Comparison of ENCODE assay signal across 17 cellular contexts in the genomic region with DNA sequence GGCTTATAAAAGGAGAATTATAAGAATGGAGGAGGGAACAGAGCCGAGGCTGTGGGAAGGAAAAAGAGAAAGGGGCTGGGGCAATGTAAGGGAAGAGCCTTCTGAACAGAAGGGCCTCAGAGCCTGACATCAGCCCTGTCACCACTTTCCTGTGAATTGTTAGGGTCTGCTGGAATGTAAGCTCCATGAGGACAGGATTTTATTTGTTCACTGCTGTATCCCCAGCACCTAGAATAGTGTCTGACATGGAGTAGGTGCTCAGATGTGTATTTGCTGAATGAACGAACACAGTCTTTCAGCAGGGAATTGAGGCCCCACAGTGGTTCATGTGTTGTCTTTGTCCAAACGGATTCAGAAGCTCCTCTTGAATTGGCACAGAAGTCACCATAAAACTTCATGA.
DNase-seq lines count a peak whose midpoint lies in the region; ATAC-seq, FAIRE-seq and TF ChIP-seq lines count a peak whose summit lies in the region.
"Had no signal": no experiment of that assay in that cellular context is flagged by ENCODE, and none has a peak within 500 bp of the region (broad histone marks: within the 10 kb centered on the region; RNA-seq: fewer than 3 reads in every experiment).

No MANE protein-coding gene starts in this region.

- DNase-seq in H1 (ENCODE audit: low read depth in 1 of 2, low spot score in 2 of 2) (no peak), mesenchymal stem cell (no peak), type B pancreatic cell (ENCODE audit: extremely low spot score, unreplicated experiment) (no peak), ovary (no peak), T1000 (lab: John Stamatoyannopoulos, UW) (no peak), aorta (no peak)
- DNase-seq: BE2C; CD4-positive, alpha-beta memory T cell; IMR-90; MV-4-11; NCI-H1417 treated with DMSO at 0.1 percent for 48 hours; NCI-H2029 treated with DMSO at 0.1 percent for 48 hours; NCI-H510A had no signal

- no peak overlapping the region for H4K91ac ChIP-seq in H1 (replicated peaks; ENCODE audit: insufficient read length, low read length)
- no peak overlapping the region for H4K91ac ChIP-seq in mesenchymal stem cell (ENCODE audit: low read length)

- 82% methylated on average over 3 of the region's 3 CpGs; no CpG with 5 or more reads in 1 of the 2 experiments for WGBS in H1 (ENCODE audit: extremely low coverage in 1 of 2, insufficient coverage in 1 of 2, insufficient read length in 1 of 2, insufficient replicate concordance in 2 of 2, low coverage in 1 of 2, low lambda C conversion rate in 2 of 2, missing lambda C conversion rate in 1 of 2), 2 experiments
- WGBS in mesenchymal stem cell = 95% methylated on average over 3 of the region's 3 CpGs
- 76 to 89% (median 88%) methylated on average over 3 of the region's 3 CpGs for WGBS in ovary, 3 donors
- 92 to 95% methylated on average over 3 of the region's 3 CpGs for WGBS in aorta, 2 donors

- H3K4me1 ChIP-seq in Loucy (ENCODE audit: insufficient read depth, low read length, poor library complexity, severe bottlenecking) = peaks cover 49% of the 10 kb centered on the region
- peaks cover 0 to 3% (median 1%) of the 10 kb centered on the region in 4 experiments; a peak in 3 of 7 replicates for H3K4me1 ChIP-seq in H1 (replicated peaks in 1 of 4; ENCODE audit: control insufficient read depth in 3 of 4, insufficient read depth in 4 of 4, low read length in 3 of 4)
- H3K4me1 ChIP-seq in mesenchymal stem cell (ENCODE audit: control insufficient read depth, insufficient read depth, low read depth, low read length) = peaks cover 10% of the 10 kb centered on the region
- no peaks in the 10 kb centered on the region for H3K4me1 ChIP-seq in ovary (ENCODE audit: insufficient read depth)
- H3K4me1 ChIP-seq in aorta (ENCODE audit: control insufficient read depth in 1 of 2, insufficient read depth in 2 of 2, low read length in 2 of 2) = no peaks in the 10 kb centered on the region
- H3K4me1 ChIP-seq: BE2C, SJSA1 had no signal

- H3K27me3 ChIP-seq in Loucy (ENCODE audit: insufficient read depth, low read length, poor library complexity, severe bottlenecking) = no peaks in the 10 kb centered on the region
- peaks cover 0 to 2% (median 0%) of the 10 kb centered on the region in 4 experiments; a peak in 2 of 7 replicates for H3K27me3 ChIP-seq in H1 (replicated peaks in 1 of 4; ENCODE audit: control insufficient read depth in 3 of 4, extremely low read depth in 1 of 4, insufficient read depth in 3 of 4, low read length in 3 of 4)
- peaks cover 0 to 63% of the 10 kb centered on the region in 2 experiments for H3K27me3 ChIP-seq in mesenchymal stem cell (ENCODE audit: control insufficient read depth in 1 of 2, insufficient read depth in 1 of 2, low read length in 2 of 2)
- no peaks in the 10 kb centered on the region for H3K27me3 ChIP-seq in ovary
- H3K27me3 ChIP-seq in aorta (ENCODE audit: control insufficient read depth in 1 of 2, insufficient read depth in 2 of 2, low read length in 1 of 2) = no peaks in the 10 kb centered on the region
- H3K27me3 ChIP-seq: BE2C, SJSA1 had no signal

- no peaks in the 10 kb centered on the region for H3K36me3 Mint-ChIP-seq in type B pancreatic cell
- H3K36me3 Mint-ChIP-seq: CD4-positive, alpha-beta memory T cell had no signal

- H3K9ac ChIP-seq in Loucy (ENCODE audit: low read depth, low read length, poor library complexity, severe bottlenecking) = peak overlapping the region; percentile 2
- H3K9ac ChIP-seq in H1 (replicated peaks in 1 of 4; ENCODE audit: extremely low read depth in 1 of 4, low read depth in 3 of 4, low read length in 3 of 4) = no peak overlapping the region
- no peak overlapping the region for H3K9ac ChIP-seq in mesenchymal stem cell (ENCODE audit: low read length)

- no peak overlapping the region for H3K56ac ChIP-seq in H1 (replicated peaks; ENCODE audit: insufficient read length, low read depth, low read length)

- no peak overlapping the region for H4K8ac ChIP-seq in H1 (ENCODE audit: extremely low read depth, insufficient read depth, low read length)
- H4K8ac ChIP-seq in mesenchymal stem cell (ENCODE audit: low read length) = no peak overlapping the region

- TF ChIP-seq CTCF in Loucy (conservative IDR thresholded peaks at IDR 0.05; ENCODE audit: low read length) (no peak), H1 (IDR thresholded peaks at IDR 0.05; ENCODE audit: control extremely low read depth in 1 of 3, insufficient read depth in 1 of 3, low read depth in 1 of 3, low read length in 3 of 3) (no peak), type B pancreatic cell (conservative IDR thresholded peaks at IDR 0.05) (no peak), ovary (IDR thresholded peaks at IDR 0.05) (no peak)

- TF ChIP-seq RAD21 in H1 (IDR thresholded peaks at IDR 0.05 in 1 of 2, conservative IDR thresholded peaks at IDR 0.05 in 1 of 2; ENCODE audit: low read depth in 2 of 2, low read length in 2 of 2) = no peak

- H2BK15ac ChIP-seq in H1 (ENCODE audit: low read length) (0 out of 2 replicates have a peak overlapping the region, but pooled peaks have one; percentile 4), mesenchymal stem cell (ENCODE audit: low read depth, poor library complexity, severe bottlenecking) (no peak overlapping the region)

- peaks cover 28% of the 10 kb centered on the region for H3K4me1 Mint-ChIP-seq in type B pancreatic cell (ENCODE audit: unreplicated experiment)
- H3K4me1 Mint-ChIP-seq: CD4-positive, alpha-beta memory T cell had no signal

- H2BK12ac ChIP-seq in H1 (ENCODE audit: low read depth, low read length) = no peak overlapping the region
- no peak overlapping the region for H2BK12ac ChIP-seq in mesenchymal stem cell (ENCODE audit: low read length in 2 of 2)

- H2BK120ac ChIP-seq in H1 (replicated peaks; ENCODE audit: low read depth, low read length) (no peak overlapping the region), mesenchymal stem cell (ENCODE audit: low read depth, low read length) (no peak overlapping the region)

- no peak overlapping the region for H4K5ac ChIP-seq in H1 (ENCODE audit: insufficient read length, low read depth, low read length)

- H3K79me2 ChIP-seq in Loucy (ENCODE audit: insufficient read depth, low read length) (no peaks in the 10 kb centered on the region), H1 (ENCODE audit: control insufficient read depth in 1 of 2, insufficient read depth in 2 of 2, low read length in 2 of 2) (no peaks in the 10 kb centered on the region)

- peak overlapping the region; percentile 87 for H3K27ac Mint-ChIP-seq in type B pancreatic cell
- H3K27ac Mint-ChIP-seq: CD4-positive, alpha-beta memory T cell had no signal

- TF ChIP-seq EP300 in H1 (IDR thresholded peaks at IDR 0.05; ENCODE audit: borderline replicate concordance in 1 of 2, low read depth in 2 of 2, low read length in 2 of 2) = no peak
- TF ChIP-seq EP300 in ovary (IDR thresholded peaks at IDR 0.05) = no peak

- no peak for FAIRE-seq in H1 (lab: Jason Lieb, UNC)

- no peak overlapping the region for H2BK20ac ChIP-seq in H1 (ENCODE audit: low read length)

- H2BK5ac ChIP-seq in H1 (ENCODE audit: low read depth, low read length) (no peak overlapping the region), mesenchymal stem cell (ENCODE audit: low read depth, low read length, poor library complexity, severe bottlenecking) (no peak overlapping the region)

- TF ChIP-seq POLR2A in H1 (IDR thresholded peaks at IDR 0.05; ENCODE audit: control extremely low read depth in 1 of 2, low read depth in 2 of 2, low read length in 2 of 2) (no peak), ovary (IDR thresholded peaks at IDR 0.05) (no peak)

- H3K9me3 ChIP-seq in Loucy (ENCODE audit: insufficient read depth, low read depth, low read length) (no peaks in the 10 kb centered on the region), H1 (ENCODE audit: insufficient read depth in 2 of 2, low read depth in 1 of 2, low read length in 1 of 2) (peaks cover 2 to 3% of the 10 kb centered on the region in 2 experiments; a peak in 1 of 4 replicates), mesenchymal stem cell (ENCODE audit: control insufficient read depth, low read length) (no peaks in the 10 kb centered on the region), ovary (no peaks in the 10 kb centered on the region), aorta (ENCODE audit: control insufficient read depth, low read length) (no peaks in the 10 kb centered on the region)
- H3K9me3 ChIP-seq: BE2C had no signal

- peaks cover 12% of the 10 kb centered on the region for H3K9me3 Mint-ChIP-seq in type B pancreatic cell

- H3K4ac ChIP-seq in H1 (replicated peaks; ENCODE audit: insufficient read length, low read depth, low read length) = no peak overlapping the region
- no peak overlapping the region for H3K4ac ChIP-seq in mesenchymal stem cell (ENCODE audit: low read depth in 1 of 2, low read length in 2 of 2)

- no peak overlapping the region for H3K23ac ChIP-seq in H1 (ENCODE audit: insufficient read length)
- no peak overlapping the region for H3K23ac ChIP-seq in mesenchymal stem cell (ENCODE audit: low read length in 2 of 2)

- peak overlapping the region; percentile 3 for H3K4me2 ChIP-seq in Loucy (ENCODE audit: low read depth, low read length, poor library complexity, severe bottlenecking)
- no peak overlapping the region for H3K4me2 ChIP-seq in H1 (ENCODE audit: insufficient read depth in 1 of 2, low read depth in 2 of 2, low read length in 2 of 2)
- H3K4me2 ChIP-seq in mesenchymal stem cell (ENCODE audit: low read length, poor library complexity, severe bottlenecking) = no peak overlapping the region

- POLR2A ChIA-PET in H1 (lab: Charles Lee; ENCODE audit: partially characterized antibody) = no interaction called here

- no peak overlapping the region for H3K4me3 ChIP-seq in Loucy (ENCODE audit: low read length, poor library complexity, severe bottlenecking)
- no peak overlapping the region for H3K4me3 ChIP-seq in H1 (ENCODE audit: extremely low read depth in 1 of 4, insufficient read depth in 2 of 4, low read depth in 3 of 4, low read length in 4 of 4)
- no peak overlapping the region for H3K4me3 ChIP-seq in mesenchymal stem cell (ENCODE audit: insufficient read depth in 1 of 2, low read depth in 1 of 2, low read length in 2 of 2)
- H3K4me3 ChIP-seq in ovary = no peak overlapping the region
- no peak overlapping the region for H3K4me3 ChIP-seq in aorta (ENCODE audit: low read length in 2 of 2)
- H3K4me3 ChIP-seq: SJSA1 had no signal

- H2AFZ ChIP-seq in Loucy (ENCODE audit: low read length) (peak overlapping the region; percentile 74), H1 (ENCODE audit: low read length) (no peak overlapping the region), mesenchymal stem cell (ENCODE audit: low read depth, low read length) (no peak overlapping the region)

- no peaks in the 10 kb centered on the region for H3K9me2 ChIP-seq in Loucy (replicated peaks; ENCODE audit: low read depth, low read length)

- intact Hi-C loops in ovary (cut with DNase I) (no loop called here), aorta (cut with DNase I) (no loop called here)

- H3K79me1 ChIP-seq in H1 (ENCODE audit: low read depth, low read length) = no peaks in the 10 kb centered on the region
- no peaks in the 10 kb centered on the region for H3K79me1 ChIP-seq in mesenchymal stem cell (replicated peaks; ENCODE audit: low read length, poor library complexity, severe bottlenecking)

- H3K27ac ChIP-seq in H1 (ENCODE audit: low read depth, low read length) (no peak overlapping the region), mesenchymal stem cell (ENCODE audit: low read length, poor library complexity, severe bottlenecking) (peak overlapping the region; percentile 85), ovary (no peak overlapping the region), aorta (ENCODE audit: low read depth in 1 of 2, low read length in 2 of 2) (no peak overlapping the region)
- H3K27ac ChIP-seq: SJSA1 had no signal

- no peak overlapping the region for H2AK5ac ChIP-seq in H1 (ENCODE audit: low read depth, low read length)
- peak overlapping the region; percentile 78 for H2AK5ac ChIP-seq in mesenchymal stem cell (ENCODE audit: low read length, severe bottlenecking)

- ATAC-seq in GM21526 (IDR thresholded peaks at IDR 0.05; ENCODE audit: low FRiP score, unreplicated experiment) (no peak), aorta (ENCODE audit: low FRiP score) (no peak)
- ATAC-seq: HCT116 had no signal

- H3K18ac ChIP-seq in H1 (ENCODE audit: extremely low read depth, low read length) = no peak overlapping the region
- no peak overlapping the region for H3K18ac ChIP-seq in mesenchymal stem cell (ENCODE audit: low read depth in 1 of 2, low read length in 2 of 2)

- H4K20me1 ChIP-seq in Loucy (ENCODE audit: insufficient read depth, low read length, poor library complexity, severe bottlenecking) (no peaks in the 10 kb centered on the region), H1 (replicated peaks in 1 of 2; ENCODE audit: control insufficient read depth in 1 of 2, insufficient read depth in 2 of 2, low read length in 2 of 2) (no peaks in the 10 kb centered on the region)

- H3K36me3 ChIP-seq in Loucy (ENCODE audit: insufficient read depth, low read length) = no peaks in the 10 kb centered on the region
- no peaks in the 10 kb centered on the region for H3K36me3 ChIP-seq in H1 (ENCODE audit: control insufficient read depth in 2 of 4, insufficient read depth in 4 of 4, low read length in 3 of 4)
- peaks cover 0 to 3% of the 10 kb centered on the region in 2 experiments for H3K36me3 ChIP-seq in mesenchymal stem cell (ENCODE audit: control insufficient read depth in 1 of 2, insufficient read depth in 2 of 2, low read depth in 1 of 2, low read length in 2 of 2)
- H3K36me3 ChIP-seq in ovary = no peaks in the 10 kb centered on the region
- H3K36me3 ChIP-seq in aorta (ENCODE audit: control insufficient read depth in 1 of 2, insufficient read depth in 2 of 2, low read length in 1 of 2) = no peaks in the 10 kb centered on the region
- H3K36me3 ChIP-seq: BE2C, SJSA1 had no signal

- H3K23me2 ChIP-seq in H1 (ENCODE audit: low read depth, low read length) = no peaks in the 10 kb centered on the region

- H3K4me3 Mint-ChIP-seq in type B pancreatic cell = no peak overlapping the region
- H3K4me3 Mint-ChIP-seq: CD4-positive, alpha-beta memory T cell had no signal

- no peaks in the 10 kb centered on the region for H3K27me3 Mint-ChIP-seq in type B pancreatic cell

- H3F3A ChIP-seq in Loucy (ENCODE audit: low read depth) = no peaks in the 10 kb centered on the region

- no peak overlapping the region for H3K14ac ChIP-seq in H1 (ENCODE audit: insufficient read length)
- no peak overlapping the region for H3K14ac ChIP-seq in mesenchymal stem cell (ENCODE audit: low read length in 2 of 2)

- CTCF ChIA-PET in H1 (lab: Charles Lee; ENCODE audit: partially characterized antibody) = interaction anchor here (0.8 to 1.8 kb wide), 6 partner anchors 15 to 425 kb away, joined by 3 to 5 read pairs (median 3); no protein-coding TSS in a partner anchor
